1 cellular context compared by ENCODE assay signal in the genomic region with DNA sequence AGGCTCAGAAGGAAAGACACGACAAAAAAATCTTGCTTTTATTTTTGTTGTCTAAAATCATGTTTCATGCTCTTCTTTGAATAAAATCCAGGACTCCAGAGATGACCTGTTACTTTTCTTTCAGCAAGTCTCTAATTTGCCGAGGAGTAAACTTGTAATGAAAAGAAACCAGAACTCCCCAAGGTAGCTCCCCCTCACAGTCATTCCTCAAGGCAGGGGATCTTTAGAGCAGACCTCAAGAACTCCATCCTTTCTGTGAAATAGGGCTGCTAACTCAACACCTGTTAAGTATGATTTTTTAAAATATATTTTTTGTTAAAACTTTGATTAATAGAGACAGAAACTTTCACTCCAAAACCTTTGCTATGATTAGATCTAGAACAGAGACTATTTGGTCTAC.
TF ChIP-seq lines count a peak whose summit lies in the region.

No MANE protein-coding gene starts in this region.

TF ChIP-seq in GM12878, 131 proteins besides CTCF, POLR2A, EP300 and RAD21:
- TF ChIP-seq RBBP5 (conservative IDR thresholded peaks at IDR 0.05) (no peak), SMC3 (IDR thresholded peaks at IDR 0.05; ENCODE audit: borderline replicate concordance, low read length) (no peak), GATAD2B (conservative IDR thresholded peaks at IDR 0.05; ENCODE audit: low read depth) (no peak), JUNB (IDR thresholded peaks at IDR 0.05) (peak; percentile 64), TBL1XR1 (IDR thresholded peaks at IDR 0.05; ENCODE audit: low read depth, low read length) (no peak), NFYA (IDR thresholded peaks at IDR 0.05; ENCODE audit: borderline replicate concordance, low read depth, low read length) (no peak), ATF2 (IDR thresholded peaks at IDR 0.05; ENCODE audit: low read length) (0 out of 2 replicates have a peak, but pooled peaks have one; percentile 14), BCL11A (IDR thresholded peaks at IDR 0.05; ENCODE audit: low read depth, low read length) (0 out of 2 replicates have a peak, but pooled peaks have one; percentile 19), RUNX3 (IDR thresholded peaks at IDR 0.05; ENCODE audit: low read length) (peak; percentile 45), SMAD5 (IDR thresholded peaks at IDR 0.05; ENCODE audit: low read depth) (no peak), ZNF592 (IDR thresholded peaks at IDR 0.05) (no peak), HDGF (IDR thresholded peaks at IDR 0.05) (no peak), CREM (IDR thresholded peaks at IDR 0.05; ENCODE audit: low read depth) (no peak), POLR2AphosphoS2 (IDR thresholded peaks at IDR 0.05; ENCODE audit: low read depth, low read length) (no peak), SIN3A (IDR thresholded peaks at IDR 0.05; ENCODE audit: low read depth, low read length) (no peak), IKZF1 (conservative IDR thresholded peaks at IDR 0.05) (no peak), ZBTB33 (IDR thresholded peaks at IDR 0.05) (no peak), DPF2 (IDR thresholded peaks at IDR 0.05) (no peak), E4F1 (IDR thresholded peaks at IDR 0.05; ENCODE audit: borderline replicate concordance, partially characterized antibody) (no peak), RCOR1 (conservative IDR thresholded peaks at IDR 0.05; ENCODE audit: low read depth, low read length) (no peak)
- TF ChIP-seq, protein P1, sequence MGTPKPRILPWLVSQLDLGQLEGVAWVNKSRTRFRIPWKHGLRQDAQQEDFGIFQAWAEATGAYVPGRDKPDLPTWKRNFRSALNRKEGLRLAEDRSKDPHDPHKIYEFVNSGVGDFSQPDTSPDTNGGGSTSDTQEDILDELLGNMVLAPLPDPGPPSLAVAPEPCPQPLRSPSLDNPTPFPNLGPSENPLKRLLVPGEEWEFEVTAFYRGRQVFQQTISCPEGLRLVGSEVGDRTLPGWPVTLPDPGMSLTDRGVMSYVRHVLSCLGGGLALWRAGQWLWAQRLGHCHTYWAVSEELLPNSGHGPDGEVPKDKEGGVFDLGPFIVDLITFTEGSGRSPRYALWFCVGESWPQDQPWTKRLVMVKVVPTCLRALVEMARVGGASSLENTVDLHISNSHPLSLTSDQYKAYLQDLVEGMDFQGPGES (IDR thresholded peaks at IDR 0.05) = no peak
- TF ChIP-seq, protein P2, sequence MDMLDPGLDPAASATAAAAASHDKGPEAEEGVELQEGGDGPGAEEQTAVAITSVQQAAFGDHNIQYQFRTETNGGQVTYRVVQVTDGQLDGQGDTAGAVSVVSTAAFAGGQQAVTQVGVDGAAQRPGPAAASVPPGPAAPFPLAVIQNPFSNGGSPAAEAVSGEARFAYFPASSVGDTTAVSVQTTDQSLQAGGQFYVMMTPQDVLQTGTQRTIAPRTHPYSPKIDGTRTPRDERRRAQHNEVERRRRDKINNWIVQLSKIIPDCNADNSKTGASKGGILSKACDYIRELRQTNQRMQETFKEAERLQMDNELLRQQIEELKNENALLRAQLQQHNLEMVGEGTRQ (IDR thresholded peaks at IDR 0.05; ENCODE audit: borderline replicate concordance, low read depth, low read length) = no peak
- TF ChIP-seq, protein P3, sequence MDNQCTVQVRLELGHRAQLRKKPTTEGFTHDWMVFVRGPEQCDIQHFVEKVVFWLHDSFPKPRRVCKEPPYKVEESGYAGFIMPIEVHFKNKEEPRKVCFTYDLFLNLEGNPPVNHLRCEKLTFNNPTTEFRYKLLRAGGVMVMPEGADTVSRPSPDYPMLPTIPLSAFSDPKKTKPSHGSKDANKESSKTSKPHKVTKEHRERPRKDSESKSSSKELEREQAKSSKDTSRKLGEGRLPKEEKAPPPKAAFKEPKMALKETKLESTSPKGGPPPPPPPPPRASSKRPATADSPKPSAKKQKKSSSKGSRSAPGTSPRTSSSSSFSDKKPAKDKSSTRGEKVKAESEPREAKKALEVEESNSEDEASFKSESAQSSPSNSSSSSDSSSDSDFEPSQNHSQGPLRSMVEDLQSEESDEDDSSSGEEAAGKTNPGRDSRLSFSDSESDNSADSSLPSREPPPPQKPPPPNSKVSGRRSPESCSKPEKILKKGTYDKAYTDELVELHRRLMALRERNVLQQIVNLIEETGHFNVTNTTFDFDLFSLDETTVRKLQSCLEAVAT (IDR thresholded peaks at IDR 0.05) = no peak
